Comparison of ENCODE assay signal across 27 cellular contexts in the genomic region with DNA sequence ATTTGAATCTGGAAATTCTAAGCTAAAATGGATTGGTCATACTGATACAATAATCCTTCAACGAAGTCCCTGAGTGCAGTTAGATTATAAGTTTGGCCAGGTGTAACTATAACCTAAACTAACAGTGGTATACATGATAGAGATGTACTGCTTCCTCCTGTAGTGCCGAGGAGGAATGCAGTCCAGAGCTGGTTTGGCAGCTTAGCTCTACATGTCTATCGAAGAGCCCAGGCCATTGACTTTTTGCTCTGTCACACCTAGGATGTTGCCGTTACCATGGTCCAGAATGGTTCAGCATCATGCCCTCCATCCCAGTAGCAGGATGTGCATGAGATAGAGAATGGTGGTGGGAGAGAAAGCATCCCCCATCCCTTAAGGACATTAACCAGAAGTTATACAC.
DNase-seq lines count a peak whose midpoint lies in the region; ATAC-seq, FAIRE-seq and TF ChIP-seq lines count a peak whose summit lies in the region.
"Had no signal": no experiment of that assay in that cellular context is flagged by ENCODE, and none has a peak within 500 bp of the region (broad histone marks: within the 10 kb centered on the region; RNA-seq: fewer than 3 reads in every experiment).

No MANE protein-coding gene starts in this region.

- POLR2A ChIA-PET in A549 (lab: Yijun Ruan, JAX) = interaction anchor here (0.8 to 1.0 kb wide), 2 partner anchors 213 to 319 kb away, joined by 3 read pairs; a partner anchor contains a TSS

- H3K27me3 ChIP-seq in prostate gland (replicated peaks; ENCODE audit: insufficient read depth) = no peaks in the 10 kb centered on the region
- H3K27me3 ChIP-seq: gastroesophageal sphincter had no signal

- no peak for ATAC-seq in A549
- ATAC-seq: activated CD4-positive, CD25-positive, alpha-beta regulatory T cell treated with anti-CD3 and anti-CD28 coated beads, Interleukin-2, amount 50 U/mL, for 24 hours; gastroesophageal sphincter; left cardiac atrium; stimulated activated effector memory CD8-positive, alpha-beta T cell treated with anti-CD3 and anti-CD28 coated beads, Interleukin-12 subunit alpha, Interleukin-12 subunit beta, amount 100 ng/mL, for 72 hours had no signal

- H3K9me3 ChIP-seq in A549 (no peaks in the 10 kb centered on the region), prostate gland (no peaks in the 10 kb centered on the region)
- H3K9me3 ChIP-seq: gastroesophageal sphincter had no signal

- intact Hi-C loops in prostate gland (cut with DNase I) (no loop called here), cardiac septum (cut with DNase I) (no loop called here)

- H3K4me3 ChIP-seq in A549 (no peak overlapping the region), epithelial cell of esophagus (ENCODE audit: low read length) (no peak overlapping the region), prostate gland (no peak overlapping the region)
- H3K4me3 ChIP-seq: gastroesophageal sphincter, SK-N-MC had no signal

- no peak for TF ChIP-seq EP300 in A549 (IDR thresholded peaks at IDR 0.05)

- CTCF ChIA-PET in A549 (lab: Yijun Ruan, JAX) = no interaction called here

- H3K4me2 ChIP-seq in A549 = no peak overlapping the region

- no peaks in the 10 kb centered on the region for H3K36me3 ChIP-seq in prostate gland
- H3K36me3 ChIP-seq: gastroesophageal sphincter had no signal

- WGBS in A549 (ENCODE audit: missing lambda C conversion rate) = 86% methylated on average over 4 of the region's 4 CpGs
- WGBS in prostate gland = 50% methylated on average over 4 of the region's 4 CpGs

- TF ChIP-seq CTCF in A549 (IDR thresholded peaks at IDR 0.05) (no peak), epithelial cell of esophagus (IDR thresholded peaks at IDR 0.05; ENCODE audit: insufficient read depth, low read depth, low read length, missing control alignments) (no peak), prostate gland (IDR thresholded peaks at IDR 0.05) (no peak), GM20000 (IDR thresholded peaks at IDR 0.05; ENCODE audit: extremely low read depth, missing control alignments) (no peak)

- FAIRE-seq in A549 (lab: Jason Lieb, UNC) (no peak), HTR-8/SVneo (lab: Jason Lieb, UNC) (peak; percentile 93)
- FAIRE-seq: endometrium, GM12891, H54, RCC 7860 had no signal

- TF ChIP-seq POLR2A in A549 (IDR thresholded peaks at IDR 0.05; ENCODE audit: low read length) (no peak), prostate gland (IDR thresholded peaks at IDR 0.05) (no peak)

- H3K4me1 ChIP-seq in A549 (peaks cover 50% of the 10 kb centered on the region), prostate gland (replicated peaks) (no peaks in the 10 kb centered on the region)

- H3K27ac ChIP-seq in A549 (peak overlapping the region; percentile 62 to 83; a peak in 4 of 6 replicates), prostate gland (peak overlapping the region in 1 of 2 donors; percentile 2)
- H3K27ac ChIP-seq: gastroesophageal sphincter, SK-N-MC had no signal

- TF ChIP-seq RAD21 in A549 (conservative IDR thresholded peaks at IDR 0.05 in 1 of 2, IDR thresholded peaks at IDR 0.05 in 1 of 2) = no peak

- DNase-seq in A549 (ENCODE audit: low read depth in 1 of 2, low spot score in 1 of 2) (no peak), HTR-8/SVneo (ENCODE audit: insufficient read length, low spot score) (no peak), epithelial cell of esophagus (ENCODE audit: low read depth) (peak; percentile 71), prostate gland (ENCODE audit: low spot score) (peak; percentile 30), cardiac septum (ENCODE audit: low spot score) (no peak), GM20000 (ENCODE audit: low spot score) (no peak), RKO (ENCODE audit: low spot score) (no peak), HK-2 (ENCODE audit: unreplicated experiment) (no peak)
- DNase-seq: activated CD4-positive, alpha-beta T cell treated with anti-CD3 and anti-CD28 coated beads, Interleukin-2, amount 50 U/mL, for 48 hours; activated naive CD4-positive, alpha-beta T cell; activated T-cell treated with anti-CD3 and anti-CD28 coated beads, Interleukin-2, amount 50 U/mL, for 48 hours; CD8-positive, alpha-beta memory T cell; dermis blood vessel endothelial cell; hypothalamus; KG1; left cardiac atrium; NCI-H1092 treated with DMSO at 0.1 percent for 48 hours; NCI-H187 treated with DMSO at 0.1 percent for 48 hours; NCI-H2227 treated with DMSO at 0.1 percent for 48 hours had no signal

TF ChIP-seq in A549, 52 proteins besides CTCF, POLR2A, EP300 and RAD21:
- TF ChIP-seq HEYL (CRISPR knock-in tag; IDR thresholded peaks at IDR 0.05) (no peak), RCOR1 (IDR thresholded peaks at IDR 0.05; ENCODE audit: low read depth, low read length) (no peak), FOXS1 (CRISPR knock-in tag; IDR thresholded peaks at IDR 0.05) (no peak), JUN (IDR thresholded peaks at IDR 0.05) (no peak), FOSB (CRISPR knock-in tag; IDR thresholded peaks at IDR 0.05) (no peak)
- TF ChIP-seq, protein P1, sequence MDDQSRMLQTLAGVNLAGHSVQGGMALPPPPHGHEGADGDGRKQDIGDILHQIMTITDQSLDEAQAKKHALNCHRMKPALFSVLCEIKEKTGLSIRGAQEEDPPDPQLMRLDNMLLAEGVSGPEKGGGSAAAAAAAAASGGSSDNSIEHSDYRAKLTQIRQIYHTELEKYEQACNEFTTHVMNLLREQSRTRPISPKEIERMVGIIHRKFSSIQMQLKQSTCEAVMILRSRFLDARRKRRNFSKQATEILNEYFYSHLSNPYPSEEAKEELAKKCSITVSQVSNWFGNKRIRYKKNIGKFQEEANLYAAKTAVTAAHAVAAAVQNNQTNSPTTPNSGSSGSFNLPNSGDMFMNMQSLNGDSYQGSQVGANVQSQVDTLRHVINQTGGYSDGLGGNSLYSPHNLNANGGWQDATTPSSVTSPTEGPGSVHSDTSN (IDR thresholded peaks at IDR 0.05) = no peak
- TF ChIP-seq, protein P2, sequence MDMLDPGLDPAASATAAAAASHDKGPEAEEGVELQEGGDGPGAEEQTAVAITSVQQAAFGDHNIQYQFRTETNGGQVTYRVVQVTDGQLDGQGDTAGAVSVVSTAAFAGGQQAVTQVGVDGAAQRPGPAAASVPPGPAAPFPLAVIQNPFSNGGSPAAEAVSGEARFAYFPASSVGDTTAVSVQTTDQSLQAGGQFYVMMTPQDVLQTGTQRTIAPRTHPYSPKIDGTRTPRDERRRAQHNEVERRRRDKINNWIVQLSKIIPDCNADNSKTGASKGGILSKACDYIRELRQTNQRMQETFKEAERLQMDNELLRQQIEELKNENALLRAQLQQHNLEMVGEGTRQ (IDR thresholded peaks at IDR 0.05) = no peak
- TF ChIP-seq, protein P3, sequence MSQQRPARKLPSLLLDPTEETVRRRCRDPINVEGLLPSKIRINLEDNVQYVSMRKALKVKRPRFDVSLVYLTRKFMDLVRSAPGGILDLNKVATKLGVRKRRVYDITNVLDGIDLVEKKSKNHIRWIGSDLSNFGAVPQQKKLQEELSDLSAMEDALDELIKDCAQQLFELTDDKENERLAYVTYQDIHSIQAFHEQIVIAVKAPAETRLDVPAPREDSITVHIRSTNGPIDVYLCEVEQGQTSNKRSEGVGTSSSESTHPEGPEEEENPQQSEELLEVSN (IDR thresholded peaks at IDR 0.05; ENCODE audit: borderline replicate concordance, low read depth) = no peak

Comparison
In these comparisons a context has a peak if more than half of its experiments do, and no peak if none do; other contexts are left out.
1. DNase-seq: peak in epithelial cell of esophagus (single experiment) and prostate gland (single experiment); none in A549 (0 of 2), HTR-8/SVneo (single experiment), cardiac septum (single experiment), GM20000 (single experiment), RKO (single experiment) and HK-2 (single experiment).